In genomic region chr2:38634684-38635083, GRCh38 we compare ENCODE assay signal across 11 cellular contexts. TPM values are rescaled to one million over a fixed set of nuclear protein-coding genes. Genes with fewer than 3 reads are reported as not detected.
DNase-seq lines count a peak whose midpoint lies in the region; ATAC-seq and TF ChIP-seq lines count a peak whose summit lies in the region.
"Had no signal": no experiment of that assay in that cellular context is flagged by ENCODE, and none has a peak within 500 bp of the region (broad histone marks: within the 10 kb centered on the region; RNA-seq: fewer than 3 reads in every experiment).

No MANE protein-coding gene starts in this region.

- H3K4me2 ChIP-seq in GM23338, result no peak overlapping the region

- H3K4me1 Mint-ChIP-seq in activated CD4-positive, alpha-beta T cell treated with anti-CD3 and anti-CD28 coated beads, Interleukin-2, amount 10 ng/mL, durations not matched to agents 7 days and 5 days, result peaks cover 32% of the 10 kb centered on the region
- H3K4me1 Mint-ChIP-seq in stimulated activated naive B cell treated with anti-CD40 and anti-IgM and Interleukin-4, amounts not matched to agents 10 μg/mL and 1 μg/mL and 100 μg/mL, for 72 hours, result peaks cover 14 to 24% of the 10 kb centered on the region in 2 donors
- no peaks in the 10 kb centered on the region for H3K4me1 Mint-ChIP-seq in GM23338

- H3K27me3 Mint-ChIP-seq in activated CD4-positive, alpha-beta T cell treated with anti-CD3 and anti-CD28 coated beads, Interleukin-2, amount 10 ng/mL, durations not matched to agents 7 days and 5 days, result no peaks in the 10 kb centered on the region
- H3K27me3 Mint-ChIP-seq in stimulated activated naive B cell treated with anti-CD40 and anti-IgM and Interleukin-4, amounts not matched to agents 10 μg/mL and 1 μg/mL and 100 μg/mL, for 72 hours, result peaks cover 10 to 30% of the 10 kb centered on the region in 2 donors
- H3K27me3 Mint-ChIP-seq in GM23338 (ENCODE audit: insufficient read depth, low read depth, poor library complexity), result peaks cover 1% of the 10 kb centered on the region

- TF ChIP-seq CTCF in NB4 (IDR thresholded peaks at IDR 0.05; ENCODE audit: low read depth, low read length) (no peak), GM23338 (conservative IDR thresholded peaks at IDR 0.05; ENCODE audit: low read depth in 2 of 2) (no peak)

- H3F3A ChIP-seq in GM23338 (replicated peaks; ENCODE audit: low read depth), result no peaks in the 10 kb centered on the region

- no peak overlapping the region for H2AFZ ChIP-seq in GM23338

- peak; percentile 94 for ATAC-seq in HG02885 (IDR thresholded peaks at IDR 0.05; ENCODE audit: poor library complexity, unreplicated experiment)
- peak; percentile 99 to 100 for ATAC-seq in stimulated activated naive B cell treated with anti-CD40 and anti-IgM and Interleukin-4, amounts not matched to agents 10 μg/mL and 1 μg/mL and 100 μg/mL, for 72 hours (replicated peaks)
- ATAC-seq in GM23338, result no peak

- no peaks in the 10 kb centered on the region; the same call in 1 of the 2 replicates for H3K4me1 ChIP-seq in GM23338 (ENCODE audit: insufficient read depth)

- H3K9me3 Mint-ChIP-seq in activated CD4-positive, alpha-beta T cell treated with anti-CD3 and anti-CD28 coated beads, Interleukin-2, amount 10 ng/mL, durations not matched to agents 7 days and 5 days, result peaks cover 2% of the 10 kb centered on the region
- H3K9me3 Mint-ChIP-seq in stimulated activated naive B cell treated with anti-CD40 and anti-IgM and Interleukin-4, amounts not matched to agents 10 μg/mL and 1 μg/mL and 100 μg/mL, for 72 hours, result peaks cover 4% of the 10 kb centered on the region in 2 donors
- peaks cover 4% of the 10 kb centered on the region; the same call in 2 of the 3 replicates for H3K9me3 Mint-ChIP-seq in GM23338

- CTCF ChIA-PET in activated CD4-positive, alpha-beta T cell treated with anti-CD3 and anti-CD28 coated beads, Interleukin-2, amount 10 ng/mL, durations not matched to agents 7 days and 5 days (lab: Charles Lee), result interaction anchor here (0.9 to 1.5 kb wide), 3 partner anchors 8 to 16 kb away, joined by 3 to 6 read pairs (median 3); no protein-coding TSS in a partner anchor

- H3K27me3 ChIP-seq in GM23338 (ENCODE audit: insufficient read depth), result no peaks in the 10 kb centered on the region

- no peaks in the 10 kb centered on the region for H3K79me2 ChIP-seq in GM23338 (replicated peaks; ENCODE audit: insufficient read depth)

- POLR2A ChIA-PET in activated CD4-positive, alpha-beta T cell treated with anti-CD3 and anti-CD28 coated beads, Interleukin-2, amount 10 ng/mL, durations not matched to agents 7 days and 5 days (lab: Charles Lee), result interaction anchor here (0.7 kb wide), 1 partner anchor 21 kb away, joined by 6 read pairs; no protein-coding TSS in a partner anchor

- H3K9me2 ChIP-seq in GM23338 (ENCODE audit: insufficient read depth), result no peaks in the 10 kb centered on the region

- H3K4me3 Mint-ChIP-seq in activated CD4-positive, alpha-beta T cell treated with anti-CD3 and anti-CD28 coated beads, Interleukin-2, amount 10 ng/mL, durations not matched to agents 7 days and 5 days, result no peak overlapping the region
- H3K4me3 Mint-ChIP-seq in stimulated activated naive B cell treated with anti-CD40 and anti-IgM and Interleukin-4, amounts not matched to agents 10 μg/mL and 1 μg/mL and 100 μg/mL, for 72 hours, result peak overlapping the region in 1 of 2 donors; percentile 39
- H3K4me3 Mint-ChIP-seq in GM23338, result no peak overlapping the region
- H3K4me3 Mint-ChIP-seq: H9 had no signal

- H3K27ac ChIP-seq in GM23338 (ENCODE audit: low read depth), result no peak overlapping the region
- H3K27ac ChIP-seq: RWPE1 had no signal

- peak overlapping the region; percentile 55 for H3K27ac Mint-ChIP-seq in activated CD4-positive, alpha-beta T cell treated with anti-CD3 and anti-CD28 coated beads, Interleukin-2, amount 10 ng/mL, durations not matched to agents 7 days and 5 days
- H3K27ac Mint-ChIP-seq in stimulated activated naive B cell treated with anti-CD40 and anti-IgM and Interleukin-4, amounts not matched to agents 10 μg/mL and 1 μg/mL and 100 μg/mL, for 72 hours, result no peak overlapping the region
- H3K27ac Mint-ChIP-seq in GM23338, result no peak overlapping the region
- H3K27ac Mint-ChIP-seq: activated naive CD4-positive, alpha-beta T cell treated with anti-CD3 and anti-CD28 coated beads, Interleukin-2, amount 50 U/mL, for 72 hours; H9 had no signal

- peaks cover 4% of the 10 kb centered on the region for H3K36me3 Mint-ChIP-seq in activated CD4-positive, alpha-beta T cell treated with anti-CD3 and anti-CD28 coated beads, Interleukin-2, amount 10 ng/mL, durations not matched to agents 7 days and 5 days (ENCODE audit: low read depth)
- peaks cover 3 to 4% of the 10 kb centered on the region in 2 donors for H3K36me3 Mint-ChIP-seq in stimulated activated naive B cell treated with anti-CD40 and anti-IgM and Interleukin-4, amounts not matched to agents 10 μg/mL and 1 μg/mL and 100 μg/mL, for 72 hours
- H3K36me3 Mint-ChIP-seq in GM23338 (ENCODE audit: low read depth), result no peaks in the 10 kb centered on the region
- H3K36me3 Mint-ChIP-seq: activated naive CD4-positive, alpha-beta T cell treated with anti-CD3 and anti-CD28 coated beads, Interleukin-2, amount 50 U/mL, for 72 hours had no signal

- TF ChIP-seq POLR2A in NB4 (IDR thresholded peaks at IDR 0.05; ENCODE audit: extremely low read depth, insufficient read length), result no peak

- no peaks in the 10 kb centered on the region for H3K36me3 ChIP-seq in GM23338 (ENCODE audit: insufficient read depth)

- H3K4me3 ChIP-seq in NB4 (ENCODE audit: low read depth, low read length), result peak overlapping the region; percentile 1
- no peak overlapping the region for H3K4me3 ChIP-seq in GM23338

- DNase-seq in activated CD4-positive, alpha-beta T cell treated with anti-CD3 and anti-CD28 coated beads, Interleukin-2, amount 10 ng/mL, durations not matched to agents 7 days and 5 days, result no peak
- DNase-seq in activated CD4-positive, alpha-beta T cell treated with anti-CD3 and anti-CD28 coated beads, Interleukin-2, amount 50 U/mL, for 4 hours, result no peak
- peak; percentile 91 for DNase-seq in NB4 (ENCODE audit: low read depth)
- no peak for DNase-seq in stimulated activated naive B cell treated with anti-CD40 and anti-IgM and Interleukin-4, amounts not matched to agents 10 μg/mL and 1 μg/mL and 100 μg/mL, for 72 hours
- DNase-seq in GM23338 (ENCODE audit: low spot score), result no peak
- no peak for DNase-seq in DMS153 treated with DMSO at 0.1 percent for 48 hours (lab: John Stamatoyannopoulos, UW; ENCODE audit: unreplicated experiment)
- no peak for DNase-seq in mesenteric fat pad (ENCODE audit: low spot score)
- DNase-seq: H9 had no signal

- H4K20me1 ChIP-seq in GM23338 (replicated peaks; ENCODE audit: insufficient read depth), result no peaks in the 10 kb centered on the region

TF ChIP-seq in GM23338, 12 proteins besides CTCF, POLR2A, EP300 and RAD21 (continues in another document):
- TF ChIP-seq ZNF114 (CRISPR knock-in tag; IDR thresholded peaks at IDR 0.05) (no peak), ZNF331 (CRISPR knock-in tag; IDR thresholded peaks at IDR 0.05; ENCODE audit: low read depth) (no peak), EZH2phosphoT487 (IDR thresholded peaks at IDR 0.05; ENCODE audit: unreplicated experiment) (no peak), CREB1 (CRISPR knock-in tag; IDR thresholded peaks at IDR 0.05; ENCODE audit: low read depth) (no peak), NANOG (IDR thresholded peaks at IDR 0.05; ENCODE audit: borderline replicate concordance) (no peak), EZH2 (IDR thresholded peaks at IDR 0.05; ENCODE audit: low read depth, unreplicated experiment) (no peak)

RNA-seq across cellular contexts. Expression of gene GALM, which starts 31.2 kb away (rescaled TPM):
- 10 to 100 TPM; 39.7 to 41.1 TPM for total RNA-seq in activated CD4-positive, alpha-beta T cell treated with anti-CD3 and anti-CD28 coated beads, Interleukin-2, amount 10 ng/mL, durations not matched to agents 7 days and 5 days
- 14.9 and 21.6 TPM in 2 replicates for total RNA-seq in GM23338 (2014; rRNA removed; shearing (Covaris generic))
- polyA plus RNA-seq in GM23338 (2016; fragmentation: Nextera tagmentation; extraction: Ambion mirVana), result 9.3 and 9.6 TPM in 2 replicates
- total RNA-seq in mesenteric fat pad, result 16.3 TPM

RNA-seq across cellular contexts. Expression of gene HNRNPLL, which starts 32.0 kb away (rescaled TPM):
- total RNA-seq in activated CD4-positive, alpha-beta T cell treated with anti-CD3 and anti-CD28 coated beads, Interleukin-2, amount 10 ng/mL, durations not matched to agents 7 days and 5 days, result 10 to 100 TPM; 54.2 to 55.8 TPM
- 53.4 and 61.9 TPM in 2 replicates for total RNA-seq in GM23338 (2014; rRNA removed; shearing (Covaris generic))
- 42.2 and 42.5 TPM in 2 replicates for polyA plus RNA-seq in GM23338 (2016; fragmentation: Nextera tagmentation; extraction: Ambion mirVana)
- total RNA-seq in mesenteric fat pad, result 39.0 TPM
